17 cellular contexts compared by ENCODE assay signal in the genomic region with DNA sequence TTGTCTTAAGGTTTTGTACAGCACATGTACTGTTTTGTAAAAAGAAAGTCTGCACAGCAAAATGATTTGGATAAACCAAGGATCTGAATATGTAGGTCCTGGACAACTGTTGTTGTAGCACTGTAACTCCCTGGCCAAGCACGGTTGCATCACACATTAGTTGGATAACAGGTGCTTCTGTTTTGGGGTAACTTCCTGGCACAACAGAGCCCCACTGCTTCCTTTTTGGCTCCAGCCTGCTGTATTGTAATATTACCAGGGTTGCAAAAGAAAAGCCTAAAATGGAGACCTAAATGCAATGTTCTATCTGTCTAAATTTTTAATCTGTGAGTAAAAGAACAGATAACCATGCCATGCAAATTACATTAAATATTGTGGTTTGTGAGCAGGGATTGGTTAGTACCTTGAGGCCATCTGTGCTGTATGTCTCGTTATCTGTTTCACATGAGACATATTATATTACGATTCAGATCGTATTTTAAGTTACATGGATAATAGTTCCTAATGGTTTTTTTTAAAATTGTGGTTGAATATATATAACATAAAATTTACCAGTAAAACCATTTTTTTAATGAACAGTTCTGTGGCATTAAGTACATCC.
"Had no signal": no experiment of that assay in that cellular context is flagged by ENCODE, and none has a peak within 500 bp of the region (broad histone marks: within the 10 kb centered on the region; RNA-seq: fewer than 3 reads in every experiment).

No MANE protein-coding gene starts in this region.

- H3K27me3 ChIP-seq: transverse colon had no signal

- H3K27ac ChIP-seq: left ventricle myocardium inferior, transverse colon had no signal

- H3K4me1 Mint-ChIP-seq: brain; memory B cell; stimulated activated naive B cell treated with anti-CD40 and anti-IgM and Interleukin-4, amounts not matched to agents 10 μg/mL and 1 μg/mL and 100 μg/mL, for 72 hours had no signal

- ATAC-seq: natural killer cell treated with Interleukin-12 subunit alpha and Interleukin-12 subunit beta and Interleukin-15 and Interleukin-18, amount 100 ng/mL, for 72 hours; stimulated activated naive B cell treated with anti-CD40 and anti-IgM and Interleukin-4, amounts not matched to agents 10 μg/mL and 1 μg/mL and 100 μg/mL, for 72 hours had no signal

- H3K4me3 ChIP-seq: left ventricle myocardium inferior, transverse colon had no signal

- DNase-seq: activated CD4-positive, alpha-beta T cell treated with anti-CD3 and anti-CD28 coated beads, Interleukin-2, amount 10 ng/mL, durations not matched to agents 7 days and 5 days; activated CD4-positive, CD25-positive, alpha-beta regulatory T cell; activated naive CD4-positive, alpha-beta T cell; activated naive CD8-positive, alpha-beta T cell treated with anti-CD3 and anti-CD28 coated beads, Interleukin-2, amount 10 ng/mL, durations not matched to agents 7 days and 5 days; central memory CD4-positive, alpha-beta T cell; cortex of kidney; effector memory CD4-positive, alpha-beta T cell; foreskin fibroblast; hippocampal formation; left ventricle myocardium inferior; nucleus accumbens; stimulated activated CD4-positive, alpha-beta T cell treated with anti-CD3 and anti-CD28 coated beads, Interleukin-2, amount 100 ng/mL, for 48 hours; stimulated activated naive B cell treated with anti-CD40 and anti-IgM and Interleukin-4, amounts not matched to agents 10 μg/mL and 1 μg/mL and 100 μg/mL, for 72 hours; transverse colon had no signal

- H3K27me3 Mint-ChIP-seq: brain; natural killer cell treated with Interleukin-12 subunit alpha and Interleukin-12 subunit beta and Interleukin-15 and Interleukin-18, amount 100 ng/mL, for 72 hours; stimulated activated naive B cell treated with anti-CD40 and anti-IgM and Interleukin-4, amounts not matched to agents 10 μg/mL and 1 μg/mL and 100 μg/mL, for 72 hours had no signal

- H3K27ac Mint-ChIP-seq: activated CD4-positive, alpha-beta T cell treated with anti-CD3 and anti-CD28 coated beads, Interleukin-2, amount 10 ng/mL, durations not matched to agents 7 days and 5 days; activated naive CD8-positive, alpha-beta T cell treated with anti-CD3 and anti-CD28 coated beads, Interleukin-2, amount 10 ng/mL, durations not matched to agents 7 days and 5 days; brain; memory B cell; natural killer cell treated with Interleukin-12 subunit alpha and Interleukin-12 subunit beta and Interleukin-15 and Interleukin-18, amount 100 ng/mL, for 72 hours; stimulated activated naive B cell treated with anti-CD40 and anti-IgM and Interleukin-4, amounts not matched to agents 10 μg/mL and 1 μg/mL and 100 μg/mL, for 72 hours had no signal

- H3K4me3 Mint-ChIP-seq: activated CD4-positive, alpha-beta T cell treated with anti-CD3 and anti-CD28 coated beads, Interleukin-2, amount 10 ng/mL, durations not matched to agents 7 days and 5 days; activated naive CD8-positive, alpha-beta T cell treated with anti-CD3 and anti-CD28 coated beads, Interleukin-2, amount 10 ng/mL, durations not matched to agents 7 days and 5 days; brain; memory B cell; natural killer cell treated with Interleukin-12 subunit alpha and Interleukin-12 subunit beta and Interleukin-15 and Interleukin-18, amount 100 ng/mL, for 72 hours; stimulated activated naive B cell treated with anti-CD40 and anti-IgM and Interleukin-4, amounts not matched to agents 10 μg/mL and 1 μg/mL and 100 μg/mL, for 72 hours had no signal

- H3K9me3 Mint-ChIP-seq: activated CD4-positive, alpha-beta T cell treated with anti-CD3 and anti-CD28 coated beads, Interleukin-2, amount 10 ng/mL, durations not matched to agents 7 days and 5 days; activated naive CD8-positive, alpha-beta T cell treated with anti-CD3 and anti-CD28 coated beads, Interleukin-2, amount 10 ng/mL, durations not matched to agents 7 days and 5 days; brain; memory B cell; natural killer cell treated with Interleukin-12 subunit alpha and Interleukin-12 subunit beta and Interleukin-15 and Interleukin-18, amount 100 ng/mL, for 72 hours; stimulated activated naive B cell treated with anti-CD40 and anti-IgM and Interleukin-4, amounts not matched to agents 10 μg/mL and 1 μg/mL and 100 μg/mL, for 72 hours had no signal

- H3K36me3 Mint-ChIP-seq: activated naive CD8-positive, alpha-beta T cell treated with anti-CD3 and anti-CD28 coated beads, Interleukin-2, amount 10 ng/mL, durations not matched to agents 7 days and 5 days; brain; natural killer cell treated with Interleukin-12 subunit alpha and Interleukin-12 subunit beta and Interleukin-15 and Interleukin-18, amount 100 ng/mL, for 72 hours had no signal

- H3K9me3 ChIP-seq: left ventricle myocardium inferior, transverse colon had no signal

- H3K36me3 ChIP-seq: left ventricle myocardium inferior, transverse colon had no signal
